10 cellular contexts compared by ENCODE assay signal in the genomic region with DNA sequence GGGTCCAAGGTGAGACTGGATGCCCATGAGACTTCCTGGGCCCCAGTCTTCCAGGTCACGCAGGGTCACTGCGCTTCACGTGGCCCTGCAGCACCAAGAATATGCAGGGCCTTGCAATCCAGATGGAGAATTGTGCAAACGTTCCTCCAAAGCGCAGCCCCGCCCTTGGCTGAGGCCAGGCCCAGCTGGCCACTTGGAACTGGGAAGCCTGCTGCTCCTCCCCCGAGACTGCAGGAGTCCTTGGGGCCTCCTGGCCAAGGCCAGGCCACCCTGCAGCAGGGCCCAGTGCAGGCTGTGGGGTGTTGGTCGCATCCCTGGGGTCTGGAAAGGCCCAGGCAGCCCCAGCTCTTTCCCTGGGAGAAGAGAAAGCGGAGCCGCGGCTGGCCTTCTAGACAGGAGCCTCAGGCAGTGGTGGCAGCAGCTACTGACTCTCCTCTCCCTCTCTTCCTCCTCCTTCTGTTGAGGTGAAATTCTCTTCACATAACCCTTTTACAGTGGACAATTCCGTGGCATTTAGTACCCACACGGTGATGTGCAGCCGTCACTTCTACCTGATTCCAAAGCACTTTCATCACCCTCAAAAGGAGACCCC.
A peak's percentile ranks its signal among the peaks of the same experiment; 100 is the strongest.
DNase-seq lines count a peak whose midpoint lies in the region; ATAC-seq and TF ChIP-seq lines count a peak whose summit lies in the region.
"Had no signal": no experiment of that assay in that cellular context is flagged by ENCODE, and none has a peak within 500 bp of the region (broad histone marks: within the 10 kb centered on the region; RNA-seq: fewer than 3 reads in every experiment).

No MANE protein-coding gene starts in this region.

- H3K4me1 ChIP-seq in testis, result peaks cover 40% of the 10 kb centered on the region
- H3K4me1 ChIP-seq in HAP-1, result no peaks in the 10 kb centered on the region

- TF ChIP-seq CTCF in cardiac fibroblast (IDR thresholded peaks at IDR 0.05; ENCODE audit: low read depth, low read length) (no peak), testis (IDR thresholded peaks at IDR 0.05) (no peak)

- peak; percentile 43 for ATAC-seq in left colon
- ATAC-seq in activated CD4-positive, alpha-beta T cell treated with anti-CD3 and anti-CD28 coated beads for 36 hours, result no peak
- ATAC-seq: stimulated activated naive B cell treated with anti-CD40 and anti-IgM and Interleukin-4, amounts not matched to agents 10 μg/mL and 1 μg/mL and 100 μg/mL, for 72 hours had no signal

- no peak overlapping the region for H3K27ac ChIP-seq in testis

- no peaks in the 10 kb centered on the region for H3K36me3 Mint-ChIP-seq in activated CD4-positive, alpha-beta T cell treated with anti-CD3 and anti-CD28 coated beads for 36 hours (ENCODE audit: low read depth)
- no peaks in the 10 kb centered on the region for H3K36me3 Mint-ChIP-seq in activated T-helper 2 cell treated with anti-CD3 and anti-CD28 coated beads, Interferon-gamma antibody, Interleukin-2, Interleukin-4, amounts not matched to agents 10 μg/mL and 5 μg/mL and 100 μg/mL, durations not matched to agents 14 hours and 24 hours and 36 hours (ENCODE audit: low read depth)
- H3K36me3 Mint-ChIP-seq: stimulated activated naive B cell treated with anti-CD40 and anti-IgM and Interleukin-4, amounts not matched to agents 10 μg/mL and 1 μg/mL and 100 μg/mL, for 72 hours had no signal

- intact Hi-C loops in left colon (cut with DNase I, micrococcal nuclease), result no loop called here
- intact Hi-C loops in testis (cut with DNase I; ENCODE audit: low total_unique reads), result no loop called here
- intact Hi-C loops in activated CD4-positive, alpha-beta T cell treated with anti-CD3 and anti-CD28 coated beads for 36 hours (cut with DNase I, micrococcal nuclease), result no loop called here
- intact Hi-C loops in activated T-helper 2 cell treated with anti-CD3 and anti-CD28 coated beads, Interferon-gamma antibody, Interleukin-2, Interleukin-4, amounts not matched to agents 10 μg/mL and 5 μg/mL and 100 μg/mL, durations not matched to agents 14 hours and 24 hours and 36 hours (cut with micrococcal nuclease), result no loop called here

- CTCF ChIA-PET in activated CD4-positive, alpha-beta T cell treated with anti-CD3 and anti-CD28 coated beads for 36 hours (lab: Charles Lee), result interaction anchor here (0.7 kb wide), 1 partner anchor 361 kb away, joined by 3 read pairs; no protein-coding TSS in a partner anchor

- peaks cover 4% of the 10 kb centered on the region for H3K27me3 Mint-ChIP-seq in activated CD4-positive, alpha-beta T cell treated with anti-CD3 and anti-CD28 coated beads for 36 hours
- H3K27me3 Mint-ChIP-seq in activated T-helper 2 cell treated with anti-CD3 and anti-CD28 coated beads, Interferon-gamma antibody, Interleukin-2, Interleukin-4, amounts not matched to agents 10 μg/mL and 5 μg/mL and 100 μg/mL, durations not matched to agents 14 hours and 24 hours and 36 hours (ENCODE audit: low read depth), result peaks cover 5% of the 10 kb centered on the region

- WGBS in testis, 2 donors, result 36 to 55% methylated on average over 3 to 14 of the region's 14 CpGs

- no peaks in the 10 kb centered on the region for H3K4me1 Mint-ChIP-seq in activated CD4-positive, alpha-beta T cell treated with anti-CD3 and anti-CD28 coated beads for 36 hours
- H3K4me1 Mint-ChIP-seq in activated T-helper 2 cell treated with anti-CD3 and anti-CD28 coated beads, Interferon-gamma antibody, Interleukin-2, Interleukin-4, amounts not matched to agents 10 μg/mL and 5 μg/mL and 100 μg/mL, durations not matched to agents 14 hours and 24 hours and 36 hours (ENCODE audit: low read depth), result no peaks in the 10 kb centered on the region
- H3K4me1 Mint-ChIP-seq: stimulated activated naive B cell treated with anti-CD40 and anti-IgM and Interleukin-4, amounts not matched to agents 10 μg/mL and 1 μg/mL and 100 μg/mL, for 72 hours had no signal

- no peak for TF ChIP-seq POLR2A in testis (IDR thresholded peaks at IDR 0.05)

- H3K9me3 ChIP-seq in MG63 (no peaks in the 10 kb centered on the region), testis (no peaks in the 10 kb centered on the region), HAP-1 (no peaks in the 10 kb centered on the region)

- no peak overlapping the region for H3K27ac Mint-ChIP-seq in activated CD4-positive, alpha-beta T cell treated with anti-CD3 and anti-CD28 coated beads for 36 hours
- H3K27ac Mint-ChIP-seq in activated T-helper 2 cell treated with anti-CD3 and anti-CD28 coated beads, Interferon-gamma antibody, Interleukin-2, Interleukin-4, amounts not matched to agents 10 μg/mL and 5 μg/mL and 100 μg/mL, durations not matched to agents 14 hours and 24 hours and 36 hours, result no peak overlapping the region
- H3K27ac Mint-ChIP-seq: stimulated activated naive B cell treated with anti-CD40 and anti-IgM and Interleukin-4, amounts not matched to agents 10 μg/mL and 1 μg/mL and 100 μg/mL, for 72 hours had no signal

- no peak overlapping the region for H3K4me3 Mint-ChIP-seq in activated CD4-positive, alpha-beta T cell treated with anti-CD3 and anti-CD28 coated beads for 36 hours
- H3K4me3 Mint-ChIP-seq in activated T-helper 2 cell treated with anti-CD3 and anti-CD28 coated beads, Interferon-gamma antibody, Interleukin-2, Interleukin-4, amounts not matched to agents 10 μg/mL and 5 μg/mL and 100 μg/mL, durations not matched to agents 14 hours and 24 hours and 36 hours (ENCODE audit: low read depth), result no peak overlapping the region
- H3K4me3 Mint-ChIP-seq: stimulated activated naive B cell treated with anti-CD40 and anti-IgM and Interleukin-4, amounts not matched to agents 10 μg/mL and 1 μg/mL and 100 μg/mL, for 72 hours had no signal

- in situ Hi-C loops in HAP-1 (cut with MboI; ENCODE audit: low sequenced_read_pairs), result no loop called here

- no peaks in the 10 kb centered on the region for H3K9me3 Mint-ChIP-seq in activated CD4-positive, alpha-beta T cell treated with anti-CD3 and anti-CD28 coated beads for 36 hours (ENCODE audit: low read depth)
- no peaks in the 10 kb centered on the region for H3K9me3 Mint-ChIP-seq in activated T-helper 2 cell treated with anti-CD3 and anti-CD28 coated beads, Interferon-gamma antibody, Interleukin-2, Interleukin-4, amounts not matched to agents 10 μg/mL and 5 μg/mL and 100 μg/mL, durations not matched to agents 14 hours and 24 hours and 36 hours
- H3K9me3 Mint-ChIP-seq: stimulated activated naive B cell treated with anti-CD40 and anti-IgM and Interleukin-4, amounts not matched to agents 10 μg/mL and 1 μg/mL and 100 μg/mL, for 72 hours had no signal

- H3K27me3 ChIP-seq in MG63 (no peaks in the 10 kb centered on the region), testis (no peaks in the 10 kb centered on the region), HAP-1 (ENCODE audit: low read depth) (no peaks in the 10 kb centered on the region)

- POLR2A ChIA-PET in activated CD4-positive, alpha-beta T cell treated with anti-CD3 and anti-CD28 coated beads for 36 hours (lab: Charles Lee), result no interaction called here

- DNase-seq in MG63 (peak; percentile 92), cardiac fibroblast (ENCODE audit: low read depth in 2 of 2) (peak; percentile 85), left colon (peak; percentile 44 to 64), testis (peak; percentile 73), HAP-1 (ENCODE audit: low spot score in 2 of 2) (no peak)
- no peak for DNase-seq in activated naive CD4-positive, alpha-beta T cell (lab: John Stamatoyannopoulos, UW)
- DNase-seq in activated CD4-positive, alpha-beta T cell treated with anti-CD3 and anti-CD28 coated beads for 36 hours, result no peak
- no peak for DNase-seq in activated T-helper 2 cell treated with anti-CD3 and anti-CD28 coated beads, Interferon-gamma antibody, Interleukin-2, Interleukin-4, amounts not matched to agents 10 μg/mL and 5 μg/mL and 100 μg/mL, durations not matched to agents 14 hours and 24 hours and 36 hours (ENCODE audit: low spot score)
- DNase-seq: NCI-H748 treated with DMSO at 0.1 percent for 48 hours; stimulated activated naive B cell treated with anti-CD40 and anti-IgM and Interleukin-4, amounts not matched to agents 10 μg/mL and 1 μg/mL and 100 μg/mL, for 72 hours had no signal

- no peaks in the 10 kb centered on the region for H3K36me3 ChIP-seq in MG63
- H3K36me3 ChIP-seq in testis (ENCODE audit: low read depth, missing control alignments), result no peaks in the 10 kb centered on the region
- H3K36me3 ChIP-seq in HAP-1 (replicated peaks), result no peaks in the 10 kb centered on the region

- H3K4me3 ChIP-seq in MG63 (no peak overlapping the region), cardiac fibroblast (replicated peaks in 1 of 2; ENCODE audit: low read depth in 2 of 2, low read length in 2 of 2) (no peak overlapping the region), testis (no peak overlapping the region), HAP-1 (no peak overlapping the region)

Comparison
In these comparisons a context has a peak if more than half of its experiments do, and no peak if none do; other contexts are left out.
1. DNase-seq: peak in MG63 (single experiment), cardiac fibroblast (2 of 2), left colon (2 of 2) and testis (single experiment); none in activated naive CD4-positive, alpha-beta T cell (0 of 4), HAP-1 (0 of 2), activated CD4-positive, alpha-beta T cell treated with anti-CD3 and anti-CD28 coated beads for 36 hours (single experiment) and activated T-helper 2 cell treated with anti-CD3 and anti-CD28 coated beads, Interferon-gamma antibody, Interleukin-2, Interleukin-4, amounts not matched to agents 10 μg/mL and 5 μg/mL and 100 μg/mL, durations not matched to agents 14 hours and 24 hours and 36 hours (single experiment).